8 cellular contexts compared by ENCODE assay signal in genomic region chr5:154640216-154640831, GRCh38.
DNase-seq lines count a peak whose midpoint lies in the region; ATAC-seq and TF ChIP-seq lines count a peak whose summit lies in the region.
"Not testable (repeated sequence)": the region's sequence is repeated elsewhere in the genome, so short reads cannot be mapped to it uniquely, and the experiment has no call there.

No MANE protein-coding gene starts in this region.

- not testable (repeated sequence) for H3K9me2 ChIP-seq in neural cell (ENCODE audit: insufficient read depth, low read length)

- H3K4me1 ChIP-seq in IMR-90 (ENCODE audit: control insufficient read depth, insufficient read depth, low read length); cardiac muscle cell (ENCODE audit: low read depth); vagina: not testable (repeated sequence)

- H3K56ac ChIP-seq in IMR-90 (ENCODE audit: extremely low read depth, insufficient read depth, low read length) = not testable (repeated sequence)

- H2BK120ac ChIP-seq in IMR-90 (ENCODE audit: low read depth, low read length) = not testable (repeated sequence)

- not testable (repeated sequence) for H2BK5ac ChIP-seq in IMR-90 (ENCODE audit: low read depth, low read length, poor library complexity, severe bottlenecking)

- H3F3A ChIP-seq in neural cell (ENCODE audit: insufficient read depth, low read length, poor library complexity, severe bottlenecking) = not testable (repeated sequence)

- not testable (repeated sequence) for H4K5ac ChIP-seq in IMR-90 (ENCODE audit: low read depth, low read length)

- not testable (repeated sequence) for H3K79me2 ChIP-seq in neural cell (replicated peaks; ENCODE audit: insufficient read depth, low read length)

- dilution Hi-C loops in IMR-90 (cut with HindIII; ENCODE audit: low sequenced_read_pairs, unreplicated experiment) = not testable (repeated sequence)

- not testable (repeated sequence) for H3K4me2 ChIP-seq in IMR-90 (ENCODE audit: low read depth, low read length); neural cell (ENCODE audit: low read length)

- H2AK9ac ChIP-seq in IMR-90 (replicated peaks; ENCODE audit: low read depth, low read length, poor library complexity) = not testable (repeated sequence)

- H3K9me1 ChIP-seq in IMR-90 (ENCODE audit: insufficient read depth, low read length) = not testable (repeated sequence)

- TF ChIP-seq RAD21 in IMR-90 (IDR thresholded peaks at IDR 0.05; ENCODE audit: low read length) (peak; percentile 48), neural cell (conservative IDR thresholded peaks at IDR 0.05) (peak; percentile 69)

- not testable (repeated sequence) for H3K23ac ChIP-seq in IMR-90 (ENCODE audit: low read depth, low read length)

- H2BK15ac ChIP-seq in IMR-90 (ENCODE audit: low read depth, low read length) = not testable (repeated sequence)

- BruUV-seq in IMR-90 (replicated peaks; lab: Mats Ljungman, UMichigan) = not testable (repeated sequence)

- not testable (repeated sequence) for ATAC-seq in IMR-90 (ENCODE audit: low read depth)

- not testable (repeated sequence) for H2BK20ac ChIP-seq in IMR-90 (ENCODE audit: low read depth, low read length)

- H3K27ac ChIP-seq in IMR-90 (ENCODE audit: insufficient read depth, low read length); cardiac muscle cell; neural cell (ENCODE audit: low read length); vagina: not testable (repeated sequence)

- intact Hi-C loops in IMR-90 (cut with micrococcal nuclease) = loop anchor here (1.0 kb wide), 3 partner anchors 173 to 666 kb away; no protein-coding TSS in a partner anchor
- intact Hi-C loops in vagina (cut with DNase I) = not testable (repeated sequence)

- H3K9me3 ChIP-seq in IMR-90 (ENCODE audit: control insufficient read depth, insufficient read depth, low read length); cardiac muscle cell (ENCODE audit: low read depth); neural cell (ENCODE audit: low read length); vagina: not testable (repeated sequence)

- H3K4ac ChIP-seq in IMR-90 (ENCODE audit: low read depth, low read length) = not testable (repeated sequence)

- H2AFZ ChIP-seq in IMR-90 (replicated peaks; ENCODE audit: low read length, poor library complexity); neural cell (ENCODE audit: low read depth, low read length): not testable (repeated sequence)

- not testable (repeated sequence) for H3K9ac ChIP-seq in IMR-90 (ENCODE audit: low read depth, low read length); neural cell (ENCODE audit: low read length)

- WGBS in IMR-90 (ENCODE audit: extremely low coverage in 2 of 2, insufficient read length in 1 of 2), 2 experiments = no CpG with 5 or more reads among the region's 4 CpGs

- not testable (repeated sequence) for TF ChIP-seq EP300 in neural cell (conservative IDR thresholded peaks at IDR 0.05; ENCODE audit: poor library complexity, severe bottlenecking)

- CTCF ChIA-PET in IMR-90 (lab: Yijun Ruan, JAX) = interaction anchor here (0.6 to 1.2 kb wide), 2 partner anchors 263 to 661 kb away, joined by 3 to 6 read pairs; no protein-coding TSS in a partner anchor

- POLR2A ChIA-PET in IMR-90 (lab: Charles Lee; ENCODE audit: unreplicated experiment) = interaction anchor here (0.6 kb wide), 1 partner anchor 577 kb away, joined by 4 read pairs; no protein-coding TSS in a partner anchor

- not testable (repeated sequence) for H4K91ac ChIP-seq in IMR-90 (ENCODE audit: insufficient read depth, low read depth, low read length)

- not testable (repeated sequence) for H4K8ac ChIP-seq in IMR-90 (ENCODE audit: low read depth in 2 of 2, low read length in 2 of 2)

- not testable (repeated sequence) for H3K4me3 ChIP-seq in IMR-90 (ENCODE audit: insufficient read depth, low read depth, low read length); cardiac muscle cell; neural cell (ENCODE audit: low read length); vagina

- not testable (repeated sequence) for H3K18ac ChIP-seq in IMR-90 (ENCODE audit: low read depth, low read length)

- not testable (repeated sequence) for H3K14ac ChIP-seq in IMR-90 (replicated peaks; ENCODE audit: low read depth, low read length)

- not testable (repeated sequence) for H2AK5ac ChIP-seq in IMR-90 (ENCODE audit: low read depth, low read length)

- not testable (repeated sequence) for H3K79me1 ChIP-seq in IMR-90 (ENCODE audit: low read depth in 1 of 2, low read length in 2 of 2)

- peak; percentile 48 for TF ChIP-seq CTCF in IMR-90 (conservative IDR thresholded peaks at IDR 0.05; ENCODE audit: low read depth, low read length)
- TF ChIP-seq CTCF in cardiac muscle cell (IDR thresholded peaks at IDR 0.05; ENCODE audit: low read depth, low read length) = peak; percentile 46
- peak; percentile 79 for TF ChIP-seq CTCF in neural cell (IDR thresholded peaks at IDR 0.05; ENCODE audit: poor library complexity, severe bottlenecking)
- TF ChIP-seq CTCF in vagina (IDR thresholded peaks at IDR 0.05) = peak in 2 of 3 experiments; percentile 35 to 51

- in situ Hi-C loops in IMR-90 (cut with MboI; ENCODE audit: low sequenced_read_pairs) = not testable (repeated sequence)

- DNase-seq in DMS53 (lab: John Stamatoyannopoulos, UW) = peak; percentile 63
- DNase-seq in IMR-90; vagina (ENCODE audit: extremely low spot score in 2 of 2): not testable (repeated sequence)
- DNase-seq in NCI-H526 (lab: John Stamatoyannopoulos, UW) = peak; percentile 3 to 57
- peak; percentile 30 for DNase-seq in SW480 (ENCODE audit: low spot score)
- DNase-seq in cerebellar cortex (ENCODE audit: low spot score) = peak; percentile 26
- peak; percentile 44 to 47 for DNase-seq in cardiac muscle cell (ENCODE audit: low read depth in 1 of 2, low spot score in 1 of 2)

- H4K20me1 ChIP-seq in IMR-90 (ENCODE audit: insufficient read depth, low read length); neural cell (ENCODE audit: insufficient read depth): not testable (repeated sequence)

- H3K27me3 ChIP-seq in IMR-90 (ENCODE audit: control insufficient read depth, insufficient read depth, low read length); cardiac muscle cell; neural cell (ENCODE audit: insufficient read depth, low read depth, low read length); vagina: not testable (repeated sequence)

- TF ChIP-seq POLR2A in IMR-90 (IDR thresholded peaks at IDR 0.05; ENCODE audit: low read depth, low read length); vagina (IDR thresholded peaks at IDR 0.05): not testable (repeated sequence)

- not testable (repeated sequence) for H3K36me3 ChIP-seq in IMR-90 (ENCODE audit: control insufficient read depth, insufficient read depth, low read length); cardiac muscle cell; neural cell (ENCODE audit: insufficient read depth, low read length); vagina

TF ChIP-seq in IMR-90, 13 proteins besides CTCF, POLR2A, EP300 and RAD21:
- peak; percentile 51 for TF ChIP-seq SMC3 (IDR thresholded peaks at IDR 0.05; ENCODE audit: low read depth, low read length)

TF ChIP-seq in neural cell, 6 proteins besides CTCF, POLR2A, EP300 and RAD21:
- TF ChIP-seq SMC3 (conservative IDR thresholded peaks at IDR 0.05; ENCODE audit: poor library complexity) = peak; percentile 84
